In the genomic region with DNA sequence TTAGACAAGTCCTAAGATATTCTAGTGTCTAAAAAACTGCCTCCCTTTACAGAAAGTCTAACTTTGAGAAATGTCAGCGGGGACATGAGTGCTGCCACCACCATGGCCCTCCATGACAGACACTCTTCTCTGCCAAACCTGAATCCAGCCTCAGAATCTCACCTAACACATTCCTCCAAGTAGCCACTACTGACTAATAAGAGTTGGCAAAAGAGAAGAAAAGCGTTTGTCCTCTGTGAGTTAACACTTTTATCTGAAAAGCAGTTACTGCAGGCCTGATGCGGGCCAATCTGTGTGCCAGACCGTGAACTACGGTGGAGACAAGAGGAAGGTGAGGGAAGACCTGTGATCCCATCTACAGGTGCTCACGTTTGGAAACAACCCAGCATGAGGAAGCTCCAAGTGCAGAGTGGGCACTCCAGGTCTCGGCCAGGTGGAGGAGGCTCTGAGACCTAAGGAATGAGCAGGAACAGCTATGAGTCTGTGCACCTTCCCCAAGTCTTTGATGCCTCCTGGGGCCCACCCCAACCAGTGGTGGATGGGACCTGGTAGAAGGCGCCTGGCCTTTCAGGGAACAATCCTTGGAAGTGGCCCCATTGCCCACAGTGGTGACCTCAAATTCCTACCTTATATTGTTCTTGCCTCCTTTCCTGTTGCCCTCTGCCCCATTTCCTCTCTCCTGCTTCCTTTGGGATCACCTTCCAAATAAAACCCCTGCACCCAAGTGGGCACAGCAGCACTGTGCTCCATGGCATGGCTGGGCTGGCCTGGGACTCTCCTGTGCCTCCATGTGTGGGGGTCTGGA, we compare ENCODE assay signal across 26 cellular contexts.
DNase-seq lines count a peak whose midpoint lies in the region; ATAC-seq and TF ChIP-seq lines count a peak whose summit lies in the region.
"Had no signal": no experiment of that assay in that cellular context is flagged by ENCODE, and none has a peak within 500 bp of the region (broad histone marks: within the 10 kb centered on the region; RNA-seq: fewer than 3 reads in every experiment).

No MANE protein-coding gene starts in this region.

- no peaks in the 10 kb centered on the region for H4K20me1 ChIP-seq in SK-N-SH (ENCODE audit: insufficient read depth)
- no peaks in the 10 kb centered on the region for H4K20me1 ChIP-seq in fibroblast of lung (ENCODE audit: control insufficient read depth, extremely low read depth, insufficient read depth, low read length)

- no peak for TF ChIP-seq POLR2A in vagina (IDR thresholded peaks at IDR 0.05)

- no peak overlapping the region for H3K4me3 ChIP-seq in SK-N-SH (ENCODE audit: low read depth in 2 of 2, low read length in 1 of 2)
- no peak overlapping the region for H3K4me3 ChIP-seq in brain microvascular endothelial cell (ENCODE audit: low read depth, low read length)
- H3K4me3 ChIP-seq in fibroblast of lung (replicated peaks in 1 of 4; ENCODE audit: control extremely low read depth in 1 of 4, insufficient read depth in 1 of 4, low read depth in 3 of 4, low read length in 4 of 4), result no peak overlapping the region
- H3K4me3 ChIP-seq in vagina, result no peak overlapping the region
- H3K4me3 ChIP-seq in BE2C (ENCODE audit: low read depth, low read length), result no peak overlapping the region
- H3K4me3 ChIP-seq in MG63, result no peak overlapping the region
- H3K4me3 ChIP-seq: ovary, SJCRH30, skin epidermis, upper lobe of right lung had no signal

- no peak overlapping the region for H3K27ac ChIP-seq in SK-N-SH (ENCODE audit: low read depth in 2 of 2, low read length in 1 of 2)
- H3K27ac ChIP-seq in brain microvascular endothelial cell, result peak overlapping the region; percentile 73
- H3K27ac ChIP-seq in fibroblast of lung (ENCODE audit: insufficient read depth, low read length), result peak overlapping the region; percentile 78
- peak overlapping the region; percentile 48 for H3K27ac ChIP-seq in vagina
- H3K27ac ChIP-seq: 22Rv1, KMS-11, ovary, SJCRH30, upper lobe of right lung had no signal

- no peak for DNase-seq in SK-N-SH
- peak; percentile 12 for DNase-seq in brain microvascular endothelial cell
- DNase-seq in fibroblast of lung (ENCODE audit: low read depth in 2 of 2), result peak; percentile 16 to 24
- peak in 1 of 2 donors; percentile 70 for DNase-seq in vagina (ENCODE audit: extremely low spot score in 2 of 2)
- DNase-seq in BE2C, result no peak
- no peak for DNase-seq in HK-2 (ENCODE audit: unreplicated experiment)
- DNase-seq in MG63, result no peak
- DNase-seq: activated CD4-positive, alpha-beta T cell treated with anti-CD3 and anti-CD28 coated beads, Interleukin-2, amount 10 ng/mL, durations not matched to agents 24 days and 14 days; activated CD8-positive, alpha-beta memory T cell treated with anti-CD3 and anti-CD28 coated beads for 24 hours; activated T-cell treated with anti-CD3 and anti-CD28 coated beads for 4 hours; amygdala; caudate nucleus; CD4-positive, alpha-beta memory T cell; cortex of kidney; hippocampal formation; left colon; NCI-H774; ovary; retina; SJCRH30; upper lobe of right lung; WERI-Rb-1 had no signal

- H2AFZ ChIP-seq in SK-N-SH (ENCODE audit: low read depth) (no peak overlapping the region), fibroblast of lung (ENCODE audit: low read length) (no peak overlapping the region)

- WGBS in SK-N-SH (ENCODE audit: low lambda C conversion rate), result 61% methylated on average over 8 of the region's 8 CpGs

- TF ChIP-seq EP300 in SK-N-SH (IDR thresholded peaks at IDR 0.05; ENCODE audit: borderline replicate concordance in 1 of 2, low read depth in 1 of 2, low read length in 1 of 2), result no peak

- CTCF ChIA-PET in SK-N-SH (lab: Yijun Ruan, JAX), result no interaction called here

- H3K79me2 ChIP-seq in SK-N-SH (ENCODE audit: insufficient read depth) (no peaks in the 10 kb centered on the region), fibroblast of lung (ENCODE audit: control insufficient read depth, insufficient read depth, low read length) (no peaks in the 10 kb centered on the region)

- TF ChIP-seq RAD21 in SK-N-SH (IDR thresholded peaks at IDR 0.05; ENCODE audit: low read length), result no peak

- no peaks in the 10 kb centered on the region for H3F3A ChIP-seq in SK-N-SH (replicated peaks; ENCODE audit: insufficient read depth)

- no peak for TF ChIP-seq CTCF in SK-N-SH (IDR thresholded peaks at IDR 0.05)
- TF ChIP-seq CTCF in brain microvascular endothelial cell (IDR thresholded peaks at IDR 0.05; ENCODE audit: low read depth, low read length, missing control alignments), result no peak
- no peak for TF ChIP-seq CTCF in fibroblast of lung (conservative IDR thresholded peaks at IDR 0.05 in 1 of 2, IDR thresholded peaks at IDR 0.05 in 1 of 2; ENCODE audit: low read depth in 1 of 2, low read length in 2 of 2)
- TF ChIP-seq CTCF in vagina (IDR thresholded peaks at IDR 0.05), result no peak
- no peak for TF ChIP-seq CTCF in BE2C (IDR thresholded peaks at IDR 0.05; ENCODE audit: low read depth, low read length)

- H3K36me3 ChIP-seq in SK-N-SH (replicated peaks in 1 of 2; ENCODE audit: control insufficient read depth in 1 of 2, insufficient read depth in 2 of 2, low read length in 1 of 2) (no peaks in the 10 kb centered on the region), brain microvascular endothelial cell (replicated peaks) (no peaks in the 10 kb centered on the region), fibroblast of lung (ENCODE audit: control insufficient read depth, insufficient read depth, low read length) (no peaks in the 10 kb centered on the region), vagina (no peaks in the 10 kb centered on the region), BE2C (no peaks in the 10 kb centered on the region), MG63 (no peaks in the 10 kb centered on the region)
- H3K36me3 ChIP-seq: ovary, SJCRH30, upper lobe of right lung, WERI-Rb-1 had no signal

- H3K9ac ChIP-seq in SK-N-SH, result no peak overlapping the region
- H3K9ac ChIP-seq in fibroblast of lung (ENCODE audit: insufficient read depth, low read length), result peak overlapping the region; percentile 37
- H3K9ac ChIP-seq: KMS-11 had no signal

- in situ Hi-C loops in brain microvascular endothelial cell (cut with HindIII; ENCODE audit: low pct_ligation_motif_present, low sequenced_read_pairs), result no loop called here

- no peak for ATAC-seq in SK-N-SH treated with all-trans-retinoic acid at 6 μM for 48 hours
- ATAC-seq: left colon had no signal

- H3K27me3 ChIP-seq in SK-N-SH (ENCODE audit: insufficient read depth) (peaks cover 23% of the 10 kb centered on the region), brain microvascular endothelial cell (replicated peaks) (no peaks in the 10 kb centered on the region), fibroblast of lung (ENCODE audit: control insufficient read depth, insufficient read depth, low read length) (no peaks in the 10 kb centered on the region), vagina (no peaks in the 10 kb centered on the region), BE2C (no peaks in the 10 kb centered on the region), MG63 (no peaks in the 10 kb centered on the region)
- H3K27me3 ChIP-seq: ovary, SJCRH30 had no signal

- H3K4me1 ChIP-seq in SK-N-SH (ENCODE audit: control insufficient read depth in 1 of 2, insufficient read depth in 2 of 2, low read depth in 1 of 2, low read length in 1 of 2) (peaks cover 3% of the 10 kb centered on the region in 2 experiments; a peak in 2 of 4 replicates), fibroblast of lung (ENCODE audit: control insufficient read depth, extremely low read depth, insufficient read depth, low read length) (peaks cover 17% of the 10 kb centered on the region), vagina (peaks cover 12% of the 10 kb centered on the region), BE2C (no peaks in the 10 kb centered on the region)
- H3K4me1 ChIP-seq: SJCRH30, upper lobe of right lung had no signal

- POLR2A ChIA-PET in SK-N-SH (lab: Yijun Ruan, JAX), result no interaction called here

- H3K9me3 ChIP-seq in SK-N-SH (no peaks in the 10 kb centered on the region), fibroblast of lung (ENCODE audit: control insufficient read depth, insufficient read depth, low read depth, low read length) (no peaks in the 10 kb centered on the region), vagina (no peaks in the 10 kb centered on the region), BE2C (no peaks in the 10 kb centered on the region), MG63 (no peaks in the 10 kb centered on the region)
- H3K9me3 ChIP-seq: ovary, SJCRH30, upper lobe of right lung had no signal

- no peaks in the 10 kb centered on the region for H3K9me2 ChIP-seq in SK-N-SH

- intact Hi-C loops in vagina (cut with DNase I), result no loop called here

- H3K4me2 ChIP-seq in SK-N-SH (0 out of 2 replicates have a peak overlapping the region, but pooled peaks have one; percentile 45), fibroblast of lung (ENCODE audit: extremely low read depth, insufficient read depth, low read length) (no peak overlapping the region)
- H3K4me2 ChIP-seq: KMS-11 had no signal

TF ChIP-seq in SK-N-SH, 30 proteins besides CTCF, POLR2A, EP300 and RAD21 (continues in another document):
- TF ChIP-seq NRF1 (IDR thresholded peaks at IDR 0.05; ENCODE audit: low read depth, low read length) (no peak), RXRA (IDR thresholded peaks at IDR 0.05; ENCODE audit: borderline replicate concordance, low read depth) (no peak), EZH2phosphoT487 (IDR thresholded peaks at IDR 0.05; ENCODE audit: borderline replicate concordance, low read depth) (no peak), MXI1 (IDR thresholded peaks at IDR 0.05; ENCODE audit: low read depth, low read length) (no peak)
- TF ChIP-seq, protein P1, sequence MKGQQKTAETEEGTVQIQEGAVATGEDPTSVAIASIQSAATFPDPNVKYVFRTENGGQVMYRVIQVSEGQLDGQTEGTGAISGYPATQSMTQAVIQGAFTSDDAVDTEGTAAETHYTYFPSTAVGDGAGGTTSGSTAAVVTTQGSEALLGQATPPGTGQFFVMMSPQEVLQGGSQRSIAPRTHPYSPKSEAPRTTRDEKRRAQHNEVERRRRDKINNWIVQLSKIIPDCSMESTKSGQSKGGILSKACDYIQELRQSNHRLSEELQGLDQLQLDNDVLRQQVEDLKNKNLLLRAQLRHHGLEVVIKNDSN (IDR thresholded peaks at IDR 0.05; ENCODE audit: borderline replicate concordance, low read depth), result no peak

TF ChIP-seq in SK-N-SH treated with all-trans-retinoic acid at 6 μM for 48 hours, 23 proteins besides CTCF, POLR2A, EP300 and RAD21 (continues in another document):
- TF ChIP-seq OSR1 (CRISPR knock-in tag; IDR thresholded peaks at IDR 0.05) (no peak), SNAI2 (CRISPR knock-in tag; IDR thresholded peaks at IDR 0.05) (no peak), ZNF565 (CRISPR knock-in tag; conservative IDR thresholded peaks at IDR 0.05; ENCODE audit: low read depth) (no peak), ZNF8 (CRISPR knock-in tag; IDR thresholded peaks at IDR 0.05) (no peak)

Comparison
In these comparisons a context has a peak if more than half of its experiments do, and no peak if none do; other contexts are left out.
1. DNase-seq: peak in brain microvascular endothelial cell (single experiment) and fibroblast of lung (2 of 2); none in SK-N-SH (single experiment), BE2C (single experiment), HK-2 (single experiment) and MG63 (single experiment).
2. H3K27ac ChIP-seq: peak in brain microvascular endothelial cell (single experiment), fibroblast of lung (single experiment) and vagina (single experiment); none in SK-N-SH (0 of 2).